20 cellular contexts compared by ENCODE assay signal in the genomic region with DNA sequence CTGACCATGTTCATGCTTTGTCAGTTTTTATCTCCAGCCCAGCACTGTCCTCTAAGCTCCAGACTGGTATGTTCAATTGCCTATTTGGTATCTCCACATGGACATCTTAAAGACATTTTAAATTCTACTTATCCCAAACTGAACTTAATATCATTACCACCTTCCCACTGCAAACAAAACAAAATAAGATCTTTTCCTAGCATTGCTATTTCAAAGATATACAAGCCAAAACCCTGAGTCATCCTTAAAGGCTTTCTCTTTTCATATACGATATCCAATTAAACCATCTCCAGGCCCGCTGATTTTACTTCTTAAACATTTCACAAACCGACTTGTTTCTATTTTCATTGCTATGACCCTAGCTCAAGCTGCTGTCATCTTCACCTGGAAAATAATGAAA. TPM values are rescaled to one million over a fixed set of nuclear protein-coding genes. Genes with fewer than 3 reads are reported as not detected.
DNase-seq lines count a peak whose midpoint lies in the region; FAIRE-seq and TF ChIP-seq lines count a peak whose summit lies in the region.
"Had no signal": no experiment of that assay in that cellular context is flagged by ENCODE, and none has a peak within 500 bp of the region (broad histone marks: within the 10 kb centered on the region; RNA-seq: fewer than 3 reads in every experiment).

No MANE protein-coding gene starts in this region.

- H2AFZ ChIP-seq in astrocyte (ENCODE audit: low read depth, low read length): no peak overlapping the region

- intact Hi-C loops in thyroid gland (cut with DNase I): no loop called here

- TF ChIP-seq CTCF in astrocyte (IDR thresholded peaks at IDR 0.05; ENCODE audit: insufficient read depth, low read depth, low read length) (no peak), thyroid gland (IDR thresholded peaks at IDR 0.05) (no peak)

- H3K27ac ChIP-seq in astrocyte (ENCODE audit: low read depth, low read length): no peak overlapping the region
- H3K27ac ChIP-seq in thyroid gland: no peak overlapping the region
- H3K27ac ChIP-seq: C4-2B, HL-60 had no signal

- H3K4me3 ChIP-seq in astrocyte (ENCODE audit: insufficient read depth, low read depth, low read length): no peak overlapping the region
- H3K4me3 ChIP-seq in thyroid gland (replicated peaks in 1 of 3): no peak overlapping the region

- H3K4me3 Mint-ChIP-seq in astrocyte (ENCODE audit: unreplicated experiment): no peak overlapping the region

- H3K4me2 ChIP-seq in astrocyte (ENCODE audit: low read length): no peak overlapping the region

- H3K9me3 ChIP-seq in astrocyte (ENCODE audit: insufficient read depth, low read depth, low read length): no peaks in the 10 kb centered on the region
- no peaks in the 10 kb centered on the region for H3K9me3 ChIP-seq in thyroid gland
- H3K9me3 ChIP-seq: BE2C had no signal

- FAIRE-seq in astrocyte (lab: Jason Lieb, UNC): no peak
- FAIRE-seq: A204.1, D721Med, G401.6, GM12891, H54 had no signal

- H3K36me3 ChIP-seq in astrocyte (ENCODE audit: insufficient read depth, low read length) (no peaks in the 10 kb centered on the region), thyroid gland (no peaks in the 10 kb centered on the region)
- H3K36me3 ChIP-seq: BE2C had no signal

- no peak for TF ChIP-seq POLR2A in thyroid gland (IDR thresholded peaks at IDR 0.05)

- no peaks in the 10 kb centered on the region for H3K9me3 Mint-ChIP-seq in astrocyte (ENCODE audit: unreplicated experiment)

- peak overlapping the region; percentile 0 for H3K27ac Mint-ChIP-seq in astrocyte (ENCODE audit: unreplicated experiment)

- H3K4me1 ChIP-seq in astrocyte (ENCODE audit: insufficient read depth, low read length) (no peaks in the 10 kb centered on the region), thyroid gland (no peaks in the 10 kb centered on the region)
- H3K4me1 ChIP-seq: BE2C had no signal

- H4K20me1 ChIP-seq in astrocyte (ENCODE audit: insufficient read depth, low read length): no peaks in the 10 kb centered on the region

- no peaks in the 10 kb centered on the region for H3K79me2 ChIP-seq in astrocyte (ENCODE audit: insufficient read depth, low read length)

- no peaks in the 10 kb centered on the region for H3K27me3 Mint-ChIP-seq in astrocyte (ENCODE audit: low read depth, unreplicated experiment)

- H3K27me3 ChIP-seq in astrocyte (ENCODE audit: insufficient read depth, low read length) (no peaks in the 10 kb centered on the region), thyroid gland (no peaks in the 10 kb centered on the region)
- H3K27me3 ChIP-seq: BE2C had no signal

- 92 to 94% methylated on average over 3 of the region's 3 CpGs for WGBS in thyroid gland, 2 donors

- H3K36me3 Mint-ChIP-seq in astrocyte (ENCODE audit: low read depth, unreplicated experiment): no peaks in the 10 kb centered on the region
- H3K36me3 Mint-ChIP-seq: CD4-positive, alpha-beta memory T cell had no signal

- no peak overlapping the region for H3K9ac ChIP-seq in astrocyte (ENCODE audit: low read length)

- peaks cover 1% of the 10 kb centered on the region for H3K4me1 Mint-ChIP-seq in astrocyte (ENCODE audit: low read depth, unreplicated experiment)
- H3K4me1 Mint-ChIP-seq: CD4-positive, alpha-beta memory T cell had no signal

- DNase-seq in Caki2 (ENCODE audit: low read depth): peak; percentile 0
- peak; percentile 2 for DNase-seq in M059J (ENCODE audit: low read depth)
- no peak for DNase-seq in astrocyte (ENCODE audit: low read depth)
- DNase-seq in fibroblast of peridontal ligament (ENCODE audit: extremely low read depth): peak; percentile 16
- no peak for DNase-seq in dedifferentiated amniotic fluid mesenchymal stem cell (ENCODE audit: extremely low spot score)
- DNase-seq in NCI-H1694 (lab: John Stamatoyannopoulos, UW): no peak
- no peak for DNase-seq in thyroid gland
- DNase-seq in stimulated activated CD8-positive, alpha-beta memory T cell treated with anti-CD3 and anti-CD28 coated beads, Interleukin-4, amount 100 ng/mL, for 48 hours: no peak
- DNase-seq: BE2C, DMS153, DMS79 treated with DMSO at 0.1 percent for 48 hours, EL had no signal

- in situ Hi-C loops in Caki2 (cut with HindIII; ENCODE audit: low pct_unique_long_range_greater_than_20kb, low sequenced_read_pairs): no loop called here

RNA-seq across cellular contexts. Expression of a gene that starts 35.1 kb away (rescaled TPM):
- not detected in 2 replicates for total RNA-seq in Caki2 (2014; rRNA removed; shearing (Covaris generic); ENCODE audit: low replicate concordance)
- not detected in 2 replicates for total RNA-seq in M059J (2014; rRNA removed; shearing (Covaris generic))
- total RNA-seq in astrocyte: 1.5 and 3.2 TPM in 2 replicates
- total RNA-seq in thyroid gland: not detected
- total RNA-seq: CD4-positive, alpha-beta memory T cell had no signal

Comparison
In these comparisons a context has a peak if more than half of its experiments do, and no peak if none do; other contexts are left out.
1. DNase-seq: peak in Caki2 (single experiment), M059J (single experiment) and fibroblast of peridontal ligament (single experiment); none in astrocyte (single experiment), dedifferentiated amniotic fluid mesenchymal stem cell (single experiment), NCI-H1694 (single experiment), thyroid gland (0 of 2) and stimulated activated CD8-positive, alpha-beta memory T cell treated with anti-CD3 and anti-CD28 coated beads, Interleukin-4, amount 100 ng/mL, for 48 hours (single experiment).